Comparison of ENCODE assay signal across 18 cellular contexts in genomic region chr14:61362072-61362750, GRCh38. TPM values are rescaled to one million over a fixed set of nuclear protein-coding genes. Genes with fewer than 3 reads are reported as not detected.
DNase-seq lines count a peak whose midpoint lies in the region; ATAC-seq, FAIRE-seq and TF ChIP-seq lines count a peak whose summit lies in the region.
"Had no signal": no experiment of that assay in that cellular context is flagged by ENCODE, and none has a peak within 500 bp of the region (broad histone marks: within the 10 kb centered on the region; RNA-seq: fewer than 3 reads in every experiment).

No MANE protein-coding gene starts in this region.

- ATAC-seq in stimulated activated naive CD8-positive, alpha-beta T cell treated with anti-CD3 and anti-CD28 coated beads, Interleukin-15, amount 100 ng/mL, for 72 hours: peak; percentile 39
- no peak for ATAC-seq in stimulated activated naive CD8-positive, alpha-beta T cell treated with anti-CD3 and anti-CD28 coated beads, Interleukin-15, Interleukin-2, amounts not matched to agents 100 U/mL and 50 U/mL, for 24 hours
- ATAC-seq: CD8-positive, alpha-beta T cell had no signal

- H2BK20ac ChIP-seq in H1 (ENCODE audit: low read length): no peak overlapping the region

- H3K18ac ChIP-seq in H1 (ENCODE audit: extremely low read depth, low read length): no peak overlapping the region

- POLR2A ChIA-PET in H1 (lab: Charles Lee; ENCODE audit: partially characterized antibody): interaction anchor here (1.0 kb wide), 1 partner anchor 66 kb away, joined by 3 read pairs; no protein-coding TSS in a partner anchor

- H3K36me3 ChIP-seq in H1 (ENCODE audit: control insufficient read depth in 2 of 4, insufficient read depth in 4 of 4, low read length in 3 of 4): no peaks in the 10 kb centered on the region
- H3K36me3 ChIP-seq: SJCRH30 had no signal

- H3K4me3 Mint-ChIP-seq in stimulated activated naive CD8-positive, alpha-beta T cell treated with anti-CD3 and anti-CD28 coated beads, Interleukin-15, amount 100 ng/mL, for 72 hours: no peak overlapping the region
- H3K4me3 Mint-ChIP-seq: IgD-negative memory B cell had no signal

- CTCF ChIA-PET in H1 (lab: Charles Lee; ENCODE audit: partially characterized antibody): interaction anchor here (0.7 to 1.5 kb wide), 3 partner anchors 56 to 86 kb away, joined by 3 to 4 read pairs (median 3); no protein-coding TSS in a partner anchor

- no peaks in the 10 kb centered on the region for H3K9me3 ChIP-seq in H1 (ENCODE audit: insufficient read depth in 2 of 2, low read depth in 1 of 2, low read length in 1 of 2)
- H3K9me3 ChIP-seq: SJCRH30 had no signal

- no peaks in the 10 kb centered on the region; a peak in 1 of 4 replicates for H3K79me2 ChIP-seq in H1 (ENCODE audit: control insufficient read depth in 1 of 2, insufficient read depth in 2 of 2, low read length in 2 of 2)

- no peak overlapping the region for H2BK12ac ChIP-seq in H1 (ENCODE audit: low read depth, low read length)

- no peak overlapping the region for H3K27ac ChIP-seq in H1 (ENCODE audit: low read depth, low read length)
- H3K27ac ChIP-seq: RWPE1, SJCRH30 had no signal

- no peak overlapping the region for H3K23ac ChIP-seq in H1 (ENCODE audit: insufficient read length)

- no peak overlapping the region for H3K4me3 ChIP-seq in H1 (ENCODE audit: extremely low read depth in 1 of 4, insufficient read depth in 2 of 4, low read depth in 3 of 4, low read length in 4 of 4)
- H3K4me3 ChIP-seq: SJCRH30 had no signal

- no peak overlapping the region for H2BK120ac ChIP-seq in H1 (replicated peaks; ENCODE audit: low read depth, low read length)

- no peak overlapping the region for H3K9ac ChIP-seq in H1 (replicated peaks in 1 of 4; ENCODE audit: extremely low read depth in 1 of 4, low read depth in 3 of 4, low read length in 3 of 4)

- no peak overlapping the region for H3K4me2 ChIP-seq in H1 (ENCODE audit: insufficient read depth in 1 of 2, low read depth in 2 of 2, low read length in 2 of 2)

- no peak for TF ChIP-seq CTCF in H1 (IDR thresholded peaks at IDR 0.05; ENCODE audit: control extremely low read depth in 1 of 3, insufficient read depth in 1 of 3, low read depth in 1 of 3, low read length in 3 of 3)
- no peak for TF ChIP-seq CTCF in GM13976 (IDR thresholded peaks at IDR 0.05; ENCODE audit: borderline replicate concordance, control extremely low read depth, extremely low read depth, insufficient read depth, missing control alignments)

- H3K4me1 ChIP-seq in H1 (replicated peaks in 1 of 4; ENCODE audit: control insufficient read depth in 3 of 4, insufficient read depth in 4 of 4, low read length in 3 of 4): no peaks in the 10 kb centered on the region
- H3K4me1 ChIP-seq: SJCRH30 had no signal

- H3K79me1 ChIP-seq in H1 (ENCODE audit: low read depth, low read length): no peaks in the 10 kb centered on the region

- no peak overlapping the region for H3K14ac ChIP-seq in H1 (ENCODE audit: insufficient read length)

- H4K20me1 ChIP-seq in H1 (replicated peaks in 1 of 2; ENCODE audit: control insufficient read depth in 1 of 2, insufficient read depth in 2 of 2, low read length in 2 of 2): no peaks in the 10 kb centered on the region

- H4K91ac ChIP-seq in H1 (replicated peaks; ENCODE audit: insufficient read length, low read length): no peak overlapping the region

- in situ Hi-C loops in GM13976 (cut with MboI; ENCODE audit: low sequenced_read_pairs, unreplicated experiment): no loop called here

- no peak overlapping the region for H4K5ac ChIP-seq in H1 (ENCODE audit: insufficient read length, low read depth, low read length)

- H3K27me3 ChIP-seq in H1 (replicated peaks in 1 of 4; ENCODE audit: control insufficient read depth in 3 of 4, extremely low read depth in 1 of 4, insufficient read depth in 3 of 4, low read length in 3 of 4): no peaks in the 10 kb centered on the region
- H3K27me3 ChIP-seq: SJCRH30 had no signal

- peak overlapping the region; percentile 21 to 51 for H3K27ac Mint-ChIP-seq in stimulated activated naive CD8-positive, alpha-beta T cell treated with anti-CD3 and anti-CD28 coated beads, Interleukin-15, amount 100 ng/mL, for 72 hours
- H3K27ac Mint-ChIP-seq: IgD-negative memory B cell had no signal

- H3K27me3 Mint-ChIP-seq in stimulated activated naive CD8-positive, alpha-beta T cell treated with anti-CD3 and anti-CD28 coated beads, Interleukin-15, amount 100 ng/mL, for 72 hours: no peaks in the 10 kb centered on the region

- H3K4me1 Mint-ChIP-seq in stimulated activated naive CD8-positive, alpha-beta T cell treated with anti-CD3 and anti-CD28 coated beads, Interleukin-15, amount 100 ng/mL, for 72 hours: peaks cover 41% of the 10 kb centered on the region
- H3K4me1 Mint-ChIP-seq: IgD-negative memory B cell had no signal

- H2BK15ac ChIP-seq in H1 (ENCODE audit: low read length): no peak overlapping the region

- no peaks in the 10 kb centered on the region for H3K23me2 ChIP-seq in H1 (ENCODE audit: low read depth, low read length)

- TF ChIP-seq EP300 in H1 (IDR thresholded peaks at IDR 0.05; ENCODE audit: borderline replicate concordance in 1 of 2, low read depth in 2 of 2, low read length in 2 of 2): no peak

- H2BK5ac ChIP-seq in H1 (ENCODE audit: low read depth, low read length): no peak overlapping the region

- no peak for TF ChIP-seq POLR2A in H1 (IDR thresholded peaks at IDR 0.05; ENCODE audit: control extremely low read depth in 1 of 2, low read depth in 2 of 2, low read length in 2 of 2)

- no peak overlapping the region for H2AK5ac ChIP-seq in H1 (ENCODE audit: low read depth, low read length)

- no peak overlapping the region for H2AFZ ChIP-seq in H1 (ENCODE audit: low read length)

- FAIRE-seq in H1 (lab: Jason Lieb, UNC): no peak
- peak; percentile 97 for FAIRE-seq in urothelium cell line (lab: Jason Lieb, UNC)
- FAIRE-seq: G401.6 had no signal

- 84% methylated on average over 4 of the region's 5 CpGs; no CpG with 5 or more reads in 1 of the 2 experiments for WGBS in H1 (ENCODE audit: extremely low coverage in 1 of 2, insufficient coverage in 1 of 2, insufficient read length in 1 of 2, insufficient replicate concordance in 2 of 2, low coverage in 1 of 2, low lambda C conversion rate in 2 of 2, missing lambda C conversion rate in 1 of 2), 2 experiments

- no peak for TF ChIP-seq RAD21 in H1 (IDR thresholded peaks at IDR 0.05 in 1 of 2, conservative IDR thresholded peaks at IDR 0.05 in 1 of 2; ENCODE audit: low read depth in 2 of 2, low read length in 2 of 2)

- H4K8ac ChIP-seq in H1 (ENCODE audit: extremely low read depth, insufficient read depth, low read length): no peak overlapping the region

- no peaks in the 10 kb centered on the region for H3K9me3 Mint-ChIP-seq in stimulated activated naive CD8-positive, alpha-beta T cell treated with anti-CD3 and anti-CD28 coated beads, Interleukin-15, amount 100 ng/mL, for 72 hours
- H3K9me3 Mint-ChIP-seq: CD8-positive, alpha-beta T cell; IgD-negative memory B cell had no signal

- DNase-seq in stimulated activated naive CD8-positive, alpha-beta T cell treated with anti-CD3 and anti-CD28 coated beads, Interleukin-15, amount 100 ng/mL, for 72 hours: no peak
- DNase-seq in stimulated activated naive CD8-positive, alpha-beta T cell treated with anti-CD3 and anti-CD28 coated beads, Interleukin-15, Interleukin-2, amounts not matched to agents 100 U/mL and 50 U/mL, for 24 hours: no peak
- peak; percentile 8 for DNase-seq in HK-2 (ENCODE audit: unreplicated experiment)
- DNase-seq in H1 (ENCODE audit: low read depth in 1 of 2, low spot score in 2 of 2): no peak
- peak; percentile 46 for DNase-seq in urothelium cell line (ENCODE audit: low spot score)
- DNase-seq in GM13976 (ENCODE audit: low spot score): no peak
- DNase-seq in DMS53 (lab: John Stamatoyannopoulos, UW): no peak
- no peak for DNase-seq in NOMO-1 treated with DMSO at 0.1 percent for 48 hours (lab: John Stamatoyannopoulos, UW; ENCODE audit: unreplicated experiment)
- DNase-seq: CD8-positive, alpha-beta T cell; DMS79; NCI-H1417; NCI-H187 treated with DMSO at 0.1 percent for 48 hours; NCI-H526 treated with DMSO at 0.1 percent for 48 hours; NK-92 treated with Interleukin-12 subunit alpha and Interleukin-12 subunit beta, amount 100 ng/mL, for 24 hours; SJCRH30 had no signal

- no peak overlapping the region for H3K4ac ChIP-seq in H1 (replicated peaks; ENCODE audit: insufficient read length, low read depth, low read length)

- no peak overlapping the region for H3K56ac ChIP-seq in H1 (replicated peaks; ENCODE audit: insufficient read length, low read depth, low read length)

TF ChIP-seq in H1, 55 proteins besides CTCF, POLR2A, EP300 and RAD21:
- no peak for TF ChIP-seq ASH2L (IDR thresholded peaks at IDR 0.05; ENCODE audit: low read length)
- peak; percentile 42; the same call in 1 of the 2 replicates for TF ChIP-seq CEBPB (IDR thresholded peaks at IDR 0.05; ENCODE audit: low read depth, low read length)
- peak; percentile 64; the same call in 1 of the 2 replicates for TF ChIP-seq TEAD4 (IDR thresholded peaks at IDR 0.05; ENCODE audit: low read depth, low read length)
- no peak for TF ChIP-seq EZH2 (IDR thresholded peaks at IDR 0.05; ENCODE audit: low read depth, low read length, severe bottlenecking)
- TF ChIP-seq GTF2F1 (IDR thresholded peaks at IDR 0.05; ENCODE audit: borderline replicate concordance, low read depth, low read length): no peak
- TF ChIP-seq TCF12 (IDR thresholded peaks at IDR 0.05; ENCODE audit: low read depth, low read length): no peak
- TF ChIP-seq CBX5 (IDR thresholded peaks at IDR 0.05; ENCODE audit: low read depth, low read length): no peak
- TF ChIP-seq SAP30 (IDR thresholded peaks at IDR 0.05; ENCODE audit: insufficient read depth, insufficient replicate concordance, low read length): no peak

RNA-seq across cellular contexts. Expression of gene PRKCH, which starts 40.8 kb away (rescaled TPM):
- 5.2 and 6.4 TPM in 2 replicates for total RNA-seq in H1 (2021; fragmentation: NEBNext Ultra II Directional; extraction: Animal tissue kit (Norgen Biotek cat#: 25700))
- 7.0 and 8.9 TPM in 2 replicates for polyA plus RNA-seq in H1 (2011; rRNA removed)
- polyA plus RNA-seq in H1 (2011; cell fraction: cytosol; rRNA removed): 7.5 TPM
- polyA plus RNA-seq in H1 (2011; cell fraction: nucleus; rRNA removed): 11.9 TPM
- 4.0 to 7.5 TPM (median 5.5 TPM) in 4 replicates for polyA plus RNA-seq in H1 (2012, experiment 1 of 2)
- 0.93 TPM for polyA plus RNA-seq in H1 (2012, experiment 2 of 2)
- 5.1 TPM for polyA plus RNA-seq in H1 (2013, experiment 1 of 2)
- polyA plus RNA-seq in H1 (2013, experiment 2 of 2): 5.2 TPM
- 21.9 and 23.9 TPM in 2 replicates for polyA minus RNA-seq in H1 (2011; rRNA and poly(A)+ RNA removed)
- polyA minus RNA-seq in H1 (2011; cell fraction: cytosol; rRNA and poly(A)+ RNA removed): 16.1 TPM
- 17.3 TPM for polyA minus RNA-seq in H1 (2011; cell fraction: nucleus; rRNA and poly(A)+ RNA removed)

Comparison
In these comparisons a context has a peak if more than half of its experiments do, and no peak if none do; other contexts are left out.
1. DNase-seq: peak in HK-2 (single experiment) and urothelium cell line (single experiment); none in stimulated activated naive CD8-positive, alpha-beta T cell treated with anti-CD3 and anti-CD28 coated beads, Interleukin-15, amount 100 ng/mL, for 72 hours (0 of 2), stimulated activated naive CD8-positive, alpha-beta T cell treated with anti-CD3 and anti-CD28 coated beads, Interleukin-15, Interleukin-2, amounts not matched to agents 100 U/mL and 50 U/mL, for 24 hours (single experiment), H1 (0 of 2), GM13976 (single experiment), DMS53 (single experiment) and NOMO-1 treated with DMSO at 0.1 percent for 48 hours (single experiment).